Comparison of ENCODE assay signal across 9 cellular contexts in genomic region chr10:5948999-5949759, GRCh38. TPM values are rescaled to one million over a fixed set of nuclear protein-coding genes. Genes with fewer than 3 reads are reported as not detected.
DNase-seq lines count a peak whose midpoint lies in the region; ATAC-seq and TF ChIP-seq lines count a peak whose summit lies in the region.
"Had no signal": no experiment of that assay in that cellular context is flagged by ENCODE, and none has a peak within 500 bp of the region (broad histone marks: within the 10 kb centered on the region; RNA-seq: fewer than 3 reads in every experiment).

No MANE protein-coding gene starts in this region.

- no peaks in the 10 kb centered on the region for H3K4me1 ChIP-seq in colonic mucosa
- peaks cover 63% of the 10 kb centered on the region for H3K4me1 ChIP-seq in lower lobe of right lung
- peaks cover 6 to 9% of the 10 kb centered on the region in 2 donors for H3K4me1 ChIP-seq in uterus
- H3K4me1 ChIP-seq: HAP-1 had no signal

- no peak for TF ChIP-seq POLR2A in uterus (IDR thresholded peaks at IDR 0.05)

- no peak overlapping the region for H3K9ac ChIP-seq in colonic mucosa (ENCODE audit: low read depth in 2 of 2, low read length in 2 of 2)

- DNase-seq in AG08395 (ENCODE audit: low spot score): peak; percentile 69
- peak; percentile 42 for DNase-seq in GM20000 (ENCODE audit: low spot score)
- peak; percentile 67 for DNase-seq in SK-MEL-5 (ENCODE audit: low read depth, low spot score)
- peak; percentile 70 for DNase-seq in colonic mucosa
- DNase-seq in lower lobe of right lung: peak; percentile 66
- peak; percentile 75 to 79 for DNase-seq in uterus
- DNase-seq in activated CD4-positive, CD25-positive, alpha-beta regulatory T cell treated with anti-CD3 and anti-CD28 coated beads, Interleukin-2, amount 50 U/mL, for 72 hours: no peak

- in situ Hi-C loops in SK-MEL-5 (cut with HindIII; ENCODE audit: low pct_unique_long_range_greater_than_20kb, low sequenced_read_pairs): no loop called here

- no peaks in the 10 kb centered on the region for H3K9me3 ChIP-seq in colonic mucosa
- no peaks in the 10 kb centered on the region for H3K9me3 ChIP-seq in lower lobe of right lung
- no peaks in the 10 kb centered on the region for H3K9me3 ChIP-seq in uterus
- H3K9me3 ChIP-seq: HAP-1 had no signal

- intact Hi-C loops in colonic mucosa (cut with DNase I): loop anchor here (10.0 kb wide), 1 partner anchor 136 kb away; the partner anchor contains the start of gene RBM17
- intact Hi-C loops in lower lobe of right lung (cut with DNase I): no loop called here
- intact Hi-C loops in uterus (cut with DNase I; ENCODE audit: low total_unique reads): no loop called here

- H3K4me3 ChIP-seq in colonic mucosa: no peak overlapping the region
- H3K4me3 ChIP-seq in lower lobe of right lung: no peak overlapping the region
- no peak overlapping the region for H3K4me3 ChIP-seq in uterus
- H3K4me3 ChIP-seq: HAP-1 had no signal

- TF ChIP-seq CTCF in GM20000 (IDR thresholded peaks at IDR 0.05; ENCODE audit: extremely low read depth, missing control alignments): peak; percentile 14
- peak; percentile 48 for TF ChIP-seq CTCF in colonic mucosa (IDR thresholded peaks at IDR 0.05)
- peak; percentile 60 for TF ChIP-seq CTCF in lower lobe of right lung (IDR thresholded peaks at IDR 0.05)
- peak; percentile 45 to 73 (median 63) for TF ChIP-seq CTCF in uterus (IDR thresholded peaks at IDR 0.05)

- no peak overlapping the region for H3K27ac ChIP-seq in colonic mucosa
- peak overlapping the region; percentile 74 for H3K27ac ChIP-seq in lower lobe of right lung
- H3K27ac ChIP-seq in uterus: peak overlapping the region; percentile 1 to 39

- H3K27me3 ChIP-seq in colonic mucosa (no peaks in the 10 kb centered on the region), lower lobe of right lung (ENCODE audit: low read depth) (no peaks in the 10 kb centered on the region), uterus (no peaks in the 10 kb centered on the region)

- ATAC-seq in lower lobe of right lung (peak; percentile 45 to 70), GM21529 (IDR thresholded peaks at IDR 0.05; ENCODE audit: unreplicated experiment) (no peak)

- H3K36me3 ChIP-seq in colonic mucosa (no peaks in the 10 kb centered on the region), lower lobe of right lung (peaks cover 24% of the 10 kb centered on the region), uterus (no peaks in the 10 kb centered on the region)
- H3K36me3 ChIP-seq: HAP-1 had no signal

RNA-seq across cellular contexts. Expression of gene IL15RA, which starts 28.2 kb away (rescaled TPM):
- total RNA-seq in SK-MEL-5 (2014; rRNA removed; shearing (Covaris generic)): 0.24 and 0.79 TPM in 2 replicates
- polyA plus RNA-seq in SK-MEL-5 (2015; cell fraction: cytosol; rRNA removed): 0.96 and 3.6 TPM in 2 replicates
- 0.56 and 3.2 TPM in 2 replicates for polyA plus RNA-seq in SK-MEL-5 (2015; cell fraction: nucleus; rRNA removed)
- total RNA-seq in colonic mucosa (10 to 100 TPM; 11.5 to 16.0 TPM), lower lobe of right lung (28.5 TPM), uterus (10 to 100 TPM in 3 of 4 donors, 1 to 10 TPM in 1; 1.6 to 42.5 (median 31.9) TPM)

RNA-seq across cellular contexts. Expression of gene FBH1, which starts 59.1 kb away (rescaled TPM):
- 70.9 and 75.8 TPM in 2 replicates for total RNA-seq in SK-MEL-5 (2014; rRNA removed; shearing (Covaris generic))
- polyA plus RNA-seq in SK-MEL-5 (2015; cell fraction: cytosol; rRNA removed): 63.8 and 72.5 TPM in 2 replicates
- polyA plus RNA-seq in SK-MEL-5 (2015; cell fraction: nucleus; rRNA removed): 142 and 212 TPM in 2 replicates
- 10 to 100 TPM; 67.7 to 87.5 TPM for total RNA-seq in colonic mucosa
- total RNA-seq in lower lobe of right lung: 64.7 TPM
- total RNA-seq in uterus: 100 to 1,000 TPM in 2 of 4 donors, 10 to 100 TPM in 2; 55.0 to 119 (median 85.8) TPM

RNA-seq across cellular contexts. Expression of gene ANKRD16, which starts 59.5 kb away (rescaled TPM):
- 8.9 and 9.2 TPM in 2 replicates for total RNA-seq in SK-MEL-5 (2014; rRNA removed; shearing (Covaris generic))
- polyA plus RNA-seq in SK-MEL-5 (2015; cell fraction: cytosol; rRNA removed): 4.8 and 9.6 TPM in 2 replicates
- 12.4 and 13.3 TPM in 2 replicates for polyA plus RNA-seq in SK-MEL-5 (2015; cell fraction: nucleus; rRNA removed)
- total RNA-seq in colonic mucosa (1 to 10 TPM; 5.5 to 8.1 TPM), lower lobe of right lung (5.6 TPM), uterus (10 to 100 TPM; 11.9 to 28.4 (median 17.8) TPM)
